ENCODE assay signal across 24 cellular contexts in the genomic region with DNA sequence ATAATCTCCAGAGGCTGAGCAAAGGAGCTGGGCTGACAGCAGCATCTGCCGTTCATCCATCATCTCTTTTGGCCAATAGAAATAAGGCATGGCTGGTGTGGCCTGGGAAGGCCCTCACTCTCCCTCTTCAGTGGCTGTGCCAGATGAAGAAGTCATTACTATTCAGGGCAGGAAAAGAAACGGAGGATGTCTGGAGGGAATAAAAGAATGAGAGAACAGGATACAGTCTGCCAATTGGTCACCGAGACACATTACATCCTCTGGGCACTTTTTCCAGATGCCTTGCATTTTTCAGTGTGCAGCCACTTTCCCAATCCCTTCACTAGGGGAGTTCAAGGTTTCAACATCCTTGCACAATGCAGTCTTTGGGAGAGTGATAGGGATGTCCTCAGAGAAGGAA. TPM values are rescaled to one million over a fixed set of nuclear protein-coding genes. Genes with fewer than 3 reads are reported as not detected.
A peak's percentile ranks its signal among the peaks of the same experiment; 100 is the strongest.
DNase-seq lines count a peak whose midpoint lies in the region; ATAC-seq, FAIRE-seq and TF ChIP-seq lines count a peak whose summit lies in the region.
"Had no signal": no experiment of that assay in that cellular context is flagged by ENCODE, and none has a peak within 500 bp of the region (broad histone marks: within the 10 kb centered on the region; RNA-seq: fewer than 3 reads in every experiment).

No MANE protein-coding gene starts in this region.

- no peak overlapping the region for H3K4me3 Mint-ChIP-seq in astrocyte (ENCODE audit: unreplicated experiment)
- H3K4me3 Mint-ChIP-seq: CD14-positive monocyte; central memory CD8-positive, alpha-beta T cell; naive thymus-derived CD4-positive, alpha-beta T cell; stimulated activated naive CD8-positive, alpha-beta T cell treated with anti-CD3 and anti-CD28 coated beads, Interleukin-15, amount 100 ng/mL, for 72 hours; T-helper 1 cell treated with Interleukin-12 subunit alpha and Interleukin-12 subunit beta and Interleukin-4 antibody, amounts not matched to agents 30 μg/mL and 1 μg/mL, for 36 hours had no signal

- no peaks in the 10 kb centered on the region for H3K79me2 ChIP-seq in astrocyte (ENCODE audit: insufficient read depth, low read length)

- no peaks in the 10 kb centered on the region for H3K36me3 ChIP-seq in astrocyte (ENCODE audit: insufficient read depth, low read length)
- H3K36me3 ChIP-seq: heart left ventricle, thyroid gland had no signal

- peaks cover 4% of the 10 kb centered on the region for H3K9me3 ChIP-seq in astrocyte (ENCODE audit: insufficient read depth, low read depth, low read length)
- H3K9me3 ChIP-seq: thyroid gland had no signal

- no peaks in the 10 kb centered on the region for H3K36me3 Mint-ChIP-seq in astrocyte (ENCODE audit: low read depth, unreplicated experiment)
- H3K36me3 Mint-ChIP-seq: CD14-positive monocyte; naive thymus-derived CD4-positive, alpha-beta T cell had no signal

- DNase-seq in A172 (ENCODE audit: low spot score) (peak; percentile 7), GM04503 (ENCODE audit: low read depth) (peak; percentile 11), astrocyte (ENCODE audit: low read depth) (peak; percentile 31), iris pigment epithelial cell (ENCODE audit: low read depth) (peak; percentile 5), SW 1271 (lab: John Stamatoyannopoulos, UW) (no peak)
- no peak for DNase-seq in stimulated activated CD4-positive, alpha-beta T cell treated with anti-CD3 and anti-CD28 coated beads, Interleukin-12 subunit alpha, Interleukin-12 subunit beta, amount 100 ng/mL, for 4 hours
- DNase-seq: activated gamma-delta T cell treated with Interleukin-2 at 50 U/mL for 16 hours; heart left ventricle; mammary epithelial cell; MM.1S; naive thymus-derived CD4-positive, alpha-beta T cell; NK-92 treated with Interleukin-12 subunit alpha and Interleukin-12 subunit beta, amount 100 ng/mL, for 24 hours; retina; stimulated activated naive CD8-positive, alpha-beta T cell treated with anti-CD3 and anti-CD28 coated beads, Interleukin-15, amount 100 ng/mL, for 72 hours; thyroid gland had no signal

- ATAC-seq in GM18505 (IDR thresholded peaks at IDR 0.05; ENCODE audit: unreplicated experiment) = no peak
- ATAC-seq in GM21786 (IDR thresholded peaks at IDR 0.05; ENCODE audit: unreplicated experiment) = no peak
- ATAC-seq: naive thymus-derived CD4-positive, alpha-beta T cell; Panc1; stimulated activated naive CD8-positive, alpha-beta T cell treated with anti-CD3 and anti-CD28 coated beads, Interleukin-15, amount 100 ng/mL, for 72 hours had no signal

- H3K4me1 ChIP-seq in astrocyte (ENCODE audit: insufficient read depth, low read length) = peaks cover 3% of the 10 kb centered on the region
- H3K4me1 ChIP-seq: heart left ventricle, thyroid gland had no signal

- peaks cover 10% of the 10 kb centered on the region for H3K4me1 Mint-ChIP-seq in astrocyte (ENCODE audit: low read depth, unreplicated experiment)
- H3K4me1 Mint-ChIP-seq: CD14-positive monocyte; central memory CD8-positive, alpha-beta T cell; naive thymus-derived CD4-positive, alpha-beta T cell; stimulated activated naive CD8-positive, alpha-beta T cell treated with anti-CD3 and anti-CD28 coated beads, Interleukin-15, amount 100 ng/mL, for 72 hours had no signal

- no peaks in the 10 kb centered on the region for H3K9me3 Mint-ChIP-seq in astrocyte (ENCODE audit: unreplicated experiment)

- no peaks in the 10 kb centered on the region for H3K27me3 Mint-ChIP-seq in astrocyte (ENCODE audit: low read depth, unreplicated experiment)

- no peak overlapping the region for H3K27ac Mint-ChIP-seq in astrocyte (ENCODE audit: unreplicated experiment)
- H3K27ac Mint-ChIP-seq: stimulated activated naive CD8-positive, alpha-beta T cell treated with anti-CD3 and anti-CD28 coated beads, Interleukin-15, amount 100 ng/mL, for 72 hours; T-helper 1 cell treated with Interleukin-12 subunit alpha and Interleukin-12 subunit beta and Interleukin-4 antibody, amounts not matched to agents 30 μg/mL and 1 μg/mL, for 36 hours had no signal

- FAIRE-seq in astrocyte (lab: Jason Lieb, UNC) = no peak
- FAIRE-seq: D721Med had no signal

- H3K27ac ChIP-seq in astrocyte (ENCODE audit: low read depth, low read length) = no peak overlapping the region
- H3K27ac ChIP-seq: heart left ventricle, thyroid gland had no signal

- H2AFZ ChIP-seq in astrocyte (ENCODE audit: low read depth, low read length) = peak overlapping the region; percentile 32

- no peaks in the 10 kb centered on the region for H4K20me1 ChIP-seq in astrocyte (ENCODE audit: insufficient read depth, low read length)

- no peaks in the 10 kb centered on the region for H3K27me3 ChIP-seq in astrocyte (ENCODE audit: insufficient read depth, low read length)
- H3K27me3 ChIP-seq: heart left ventricle, thyroid gland had no signal

- no peak for TF ChIP-seq POLR2A in GM18505 (IDR thresholded peaks at IDR 0.05; ENCODE audit: borderline replicate concordance, extremely low read depth, insufficient read depth, insufficient read length)

- no peak overlapping the region for H3K9ac ChIP-seq in astrocyte (ENCODE audit: low read length)

- TF ChIP-seq CTCF in astrocyte (IDR thresholded peaks at IDR 0.05; ENCODE audit: insufficient read depth, low read depth, low read length) = no peak

- no peak overlapping the region for H3K4me3 ChIP-seq in astrocyte (ENCODE audit: insufficient read depth, low read depth, low read length)
- H3K4me3 ChIP-seq: heart left ventricle, thyroid gland had no signal

- H3K4me2 ChIP-seq in astrocyte (ENCODE audit: low read length) = no peak overlapping the region

RNA-seq across cellular contexts. Expression of gene VGLL2, which starts 32.2 kb away (rescaled TPM):
- not detected in 2 replicates for total RNA-seq in A172 (2014; rRNA removed; shearing (Covaris generic))
- 1.2 and 1.7 TPM in 2 replicates for total RNA-seq in astrocyte
- total RNA-seq: dermis microvascular lymphatic vessel endothelial cell; mammary epithelial cell; naive thymus-derived CD4-positive, alpha-beta T cell; osteoblast; thyroid gland had no signal

Comparison
In these comparisons a context has a peak if more than half of its experiments do, and no peak if none do; other contexts are left out.
1. DNase-seq: peak in A172 (single experiment), GM04503 (single experiment), astrocyte (single experiment) and iris pigment epithelial cell (single experiment); none in stimulated activated CD4-positive, alpha-beta T cell treated with anti-CD3 and anti-CD28 coated beads, Interleukin-12 subunit alpha, Interleukin-12 subunit beta, amount 100 ng/mL, for 4 hours (single experiment) and SW 1271 (0 of 2).